In the genomic region with DNA sequence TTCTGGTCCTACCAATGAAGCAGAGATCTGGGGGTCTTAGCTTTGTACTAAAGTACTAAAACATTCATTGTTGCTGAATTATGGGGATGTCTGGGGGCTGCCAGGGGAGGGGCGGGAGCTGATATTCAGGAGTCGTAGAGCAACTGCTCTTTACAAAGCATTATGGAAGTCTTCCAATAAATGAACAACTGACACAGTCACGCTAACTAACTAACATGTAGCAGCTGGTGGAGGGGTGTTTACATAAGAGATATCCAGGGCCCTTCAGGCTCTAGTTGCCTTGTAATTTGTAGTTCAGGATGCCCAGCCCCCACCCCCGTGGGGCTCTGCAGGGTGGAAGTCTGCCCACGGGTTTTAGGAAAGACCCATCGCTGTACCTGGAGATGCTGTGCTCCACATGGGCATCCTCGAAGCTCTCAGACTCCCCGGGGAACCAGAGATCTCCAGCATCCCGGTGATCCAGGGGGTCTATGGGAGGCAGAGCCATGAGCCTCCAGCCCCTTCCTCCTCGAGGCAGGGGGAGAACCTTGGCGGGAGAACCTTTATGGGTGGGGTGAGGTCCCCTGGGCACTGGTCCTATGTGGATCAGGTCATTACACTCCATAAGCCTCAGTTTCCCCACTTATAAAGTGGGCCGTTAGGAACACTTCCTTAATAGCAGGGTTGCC, we compare ENCODE assay signal across 23 cellular contexts. TPM values are rescaled to one million over a fixed set of nuclear protein-coding genes. Genes with fewer than 3 reads are reported as not detected.
DNase-seq lines count a peak whose midpoint lies in the region; ATAC-seq and TF ChIP-seq lines count a peak whose summit lies in the region.
"Had no signal": no experiment of that assay in that cellular context is flagged by ENCODE, and none has a peak within 500 bp of the region (broad histone marks: within the 10 kb centered on the region; RNA-seq: fewer than 3 reads in every experiment).

No MANE protein-coding gene starts in this region.

- H3K27ac ChIP-seq in GM23248 (no peak overlapping the region), WERI-Rb-1 (no peak overlapping the region)
- H3K27ac ChIP-seq: BLaER1 treated with 17β-estradiol and CSF1 and Interleukin-3, amounts not matched to agents 10 nM and 100 nM; foreskin keratinocyte; transverse colon had no signal

- H3K4me3 Mint-ChIP-seq in osteocyte (ENCODE audit: unreplicated experiment): no peak overlapping the region
- H3K4me3 Mint-ChIP-seq: activated CD4-positive, alpha-beta T cell treated with anti-CD3 and anti-CD28 coated beads for 36 hours; effector memory CD8-positive, alpha-beta T cell had no signal

- H3K36me3 ChIP-seq in GM23248 (ENCODE audit: low read depth) (no peaks in the 10 kb centered on the region), WERI-Rb-1 (no peaks in the 10 kb centered on the region)
- H3K36me3 ChIP-seq: BLaER1 treated with 17β-estradiol and CSF1 and Interleukin-3, amounts not matched to agents 10 nM and 100 nM; HAP-1; transverse colon had no signal

- no peaks in the 10 kb centered on the region for H4K20me1 ChIP-seq in GM23248 (ENCODE audit: insufficient read depth)
- H4K20me1 ChIP-seq: BLaER1 treated with 17β-estradiol and CSF1 and Interleukin-3, amounts not matched to agents 10 nM and 100 nM had no signal

- H3K4me2 ChIP-seq in GM23248 (ENCODE audit: unreplicated experiment): no peak overlapping the region
- H3K4me2 ChIP-seq: SK-N-SH had no signal

- no peaks in the 10 kb centered on the region for H3K36me3 Mint-ChIP-seq in osteocyte (ENCODE audit: unreplicated experiment)

- no peak overlapping the region for H3K4me3 ChIP-seq in GM23248
- H3K4me3 ChIP-seq in WERI-Rb-1 (ENCODE audit: low read depth, low read length): no peak overlapping the region
- H3K4me3 ChIP-seq: BLaER1 treated with 17β-estradiol and CSF1 and Interleukin-3, amounts not matched to agents 10 nM and 100 nM; HAP-1; transverse colon had no signal

- H3K27me3 ChIP-seq in GM23248 (replicated peaks; ENCODE audit: insufficient read depth) (no peaks in the 10 kb centered on the region), WERI-Rb-1 (ENCODE audit: insufficient read depth, low read depth, severe bottlenecking) (no peaks in the 10 kb centered on the region)
- H3K27me3 ChIP-seq: BLaER1 treated with 17β-estradiol and CSF1 and Interleukin-3, amounts not matched to agents 10 nM and 100 nM; foreskin keratinocyte; transverse colon had no signal

- no peak overlapping the region for H3K9ac ChIP-seq in GM23248
- H3K9ac ChIP-seq: BLaER1 treated with 17β-estradiol and CSF1 and Interleukin-3, amounts not matched to agents 10 nM and 100 nM; SK-N-SH had no signal

- DNase-seq in NCI-H146 (lab: John Stamatoyannopoulos, UW): peak; percentile 24
- DNase-seq in NCI-H146 treated with DMSO at 0.1 percent for 48 hours (lab: John Stamatoyannopoulos, UW; ENCODE audit: unreplicated experiment): no peak
- peak; percentile 39 to 49 for DNase-seq in NCI-H2081 (lab: John Stamatoyannopoulos, UW)
- peak; percentile 5 for DNase-seq in RPMI7951 (ENCODE audit: low read depth)
- peak; percentile 66 for DNase-seq in osteocyte (ENCODE audit: extremely low spot score, unreplicated experiment)
- DNase-seq in GM23248: no peak
- DNase-seq in WERI-Rb-1: no peak
- DNase-seq: 8988T; activated CD4-positive, alpha-beta T cell treated with anti-CD3 and anti-CD28 coated beads for 36 hours; activated CD8-positive, alpha-beta memory T cell treated with anti-CD3 and anti-CD28 coated beads, Interleukin-2, amount 50 U/mL, for 4 hours; activated gamma-delta T cell; cerebellar nuclear complex; DND-41; effector memory CD8-positive, alpha-beta T cell; foreskin keratinocyte; NCI-H226; retina; SK-N-SH; stimulated activated naive CD4-positive, alpha-beta T cell treated with Interleukin-2 at 50 U/mL for 16 hours; transverse colon had no signal

- H3K27ac Mint-ChIP-seq in osteocyte (ENCODE audit: unreplicated experiment): no peak overlapping the region
- H3K27ac Mint-ChIP-seq: activated CD4-positive, alpha-beta T cell treated with anti-CD3 and anti-CD28 coated beads for 36 hours; effector memory CD8-positive, alpha-beta T cell had no signal

- no peak for TF ChIP-seq CTCF in osteocyte (IDR thresholded peaks at IDR 0.05)
- TF ChIP-seq CTCF in WERI-Rb-1 (IDR thresholded peaks at IDR 0.05; ENCODE audit: low read depth, low read length): no peak

- no peaks in the 10 kb centered on the region for H3K4me1 ChIP-seq in GM23248 (ENCODE audit: insufficient read depth)
- H3K4me1 ChIP-seq: foreskin keratinocyte, HAP-1, transverse colon had no signal

- no peaks in the 10 kb centered on the region for H3K9me3 ChIP-seq in GM23248 (ENCODE audit: low read depth)
- H3K9me3 ChIP-seq in WERI-Rb-1 (ENCODE audit: severe bottlenecking): no peaks in the 10 kb centered on the region
- H3K9me3 ChIP-seq: BLaER1 treated with 17β-estradiol and CSF1 and Interleukin-3, amounts not matched to agents 10 nM and 100 nM; HAP-1; SK-N-SH; transverse colon had no signal

- 35 to 39% methylated on average over 12 of the region's 12 CpGs for WGBS in GM23248 (ENCODE audit: low coverage in 1 of 2, low lambda C conversion rate in 2 of 2, missing lambda C conversion rate in 2 of 2), 2 experiments

- peaks cover 27% of the 10 kb centered on the region for H3K27me3 Mint-ChIP-seq in osteocyte (ENCODE audit: unreplicated experiment)
- H3K27me3 Mint-ChIP-seq: activated CD4-positive, alpha-beta T cell treated with anti-CD3 and anti-CD28 coated beads for 36 hours had no signal

- H3K9me3 Mint-ChIP-seq in osteocyte (ENCODE audit: unreplicated experiment): no peaks in the 10 kb centered on the region
- H3K9me3 Mint-ChIP-seq: effector memory CD8-positive, alpha-beta T cell had no signal

- in situ Hi-C loops in GM23248 (cut with MboI): no loop called here

- H3K9me2 ChIP-seq in GM23248 (ENCODE audit: insufficient read depth): no peaks in the 10 kb centered on the region
- H3K9me2 ChIP-seq: SK-N-SH had no signal

- no peaks in the 10 kb centered on the region for H3K79me2 ChIP-seq in GM23248 (ENCODE audit: insufficient read depth)

- no peak overlapping the region for H2AFZ ChIP-seq in GM23248

- no peaks in the 10 kb centered on the region for H3F3A ChIP-seq in GM23248 (ENCODE audit: insufficient read depth)

- no peaks in the 10 kb centered on the region for H3K4me1 Mint-ChIP-seq in osteocyte (ENCODE audit: unreplicated experiment)
- H3K4me1 Mint-ChIP-seq: activated CD4-positive, alpha-beta T cell treated with anti-CD3 and anti-CD28 coated beads for 36 hours had no signal

- ATAC-seq in HG02852 (IDR thresholded peaks at IDR 0.05; ENCODE audit: unreplicated experiment): no peak
- ATAC-seq: activated CD4-positive, alpha-beta T cell treated with anti-CD3 and anti-CD28 coated beads for 36 hours; effector memory CD8-positive, alpha-beta T cell; foreskin keratinocyte had no signal

RNA-seq across cellular contexts. Expression of gene TREM2, which starts 3.4 kb away (rescaled TPM):
- total RNA-seq in RPMI7951 (2014; rRNA removed; shearing (Covaris generic)): 0.39 TPM in 1 of 2 replicates, not detected in the other
- not detected in 2 replicates for total RNA-seq in osteocyte
- total RNA-seq in GM23248 (2014; rRNA removed; shearing (Covaris generic)): not detected in 2 replicates
- not detected in 2 replicates for polyA plus RNA-seq in GM23248 (2016; fragmentation: Nextera tagmentation; extraction: Ambion mirVana)
- total RNA-seq: activated CD4-positive, alpha-beta T cell treated with anti-CD3 and anti-CD28 coated beads for 36 hours had no signal
- polyA plus RNA-seq: SK-N-SH had no signal

RNA-seq across cellular contexts. Expression of gene TREML1, which starts 5.4 kb away (rescaled TPM):
- not detected in 2 replicates for total RNA-seq in RPMI7951 (2014; rRNA removed; shearing (Covaris generic))
- not detected in 2 replicates for total RNA-seq in osteocyte
- not detected in 2 replicates for total RNA-seq in GM23248 (2014; rRNA removed; shearing (Covaris generic))
- polyA plus RNA-seq in GM23248 (2016; fragmentation: Nextera tagmentation; extraction: Ambion mirVana): not detected in 2 replicates
- total RNA-seq: activated CD4-positive, alpha-beta T cell treated with anti-CD3 and anti-CD28 coated beads for 36 hours; transverse colon had no signal
- polyA plus RNA-seq: SK-N-SH had no signal

RNA-seq across cellular contexts. Expression of gene TREML2, which starts 41.4 kb away (rescaled TPM):
- total RNA-seq in RPMI7951 (2014; rRNA removed; shearing (Covaris generic)): not detected in 2 replicates
- total RNA-seq in osteocyte: not detected in 2 replicates
- total RNA-seq in GM23248 (2014; rRNA removed; shearing (Covaris generic)): not detected in 2 replicates
- polyA plus RNA-seq in GM23248 (2016; fragmentation: Nextera tagmentation; extraction: Ambion mirVana): not detected in 2 replicates
- polyA plus RNA-seq: SK-N-SH had no signal

Comparison
In these comparisons a context has a peak if more than half of its experiments do, and no peak if none do; other contexts are left out.
1. DNase-seq: peak in NCI-H146 (single experiment), NCI-H2081 (2 of 2), RPMI7951 (single experiment) and osteocyte (single experiment); none in NCI-H146 treated with DMSO at 0.1 percent for 48 hours (single experiment), GM23248 (single experiment) and WERI-Rb-1 (single experiment).